8 cellular contexts compared by ENCODE assay signal in the genomic region with DNA sequence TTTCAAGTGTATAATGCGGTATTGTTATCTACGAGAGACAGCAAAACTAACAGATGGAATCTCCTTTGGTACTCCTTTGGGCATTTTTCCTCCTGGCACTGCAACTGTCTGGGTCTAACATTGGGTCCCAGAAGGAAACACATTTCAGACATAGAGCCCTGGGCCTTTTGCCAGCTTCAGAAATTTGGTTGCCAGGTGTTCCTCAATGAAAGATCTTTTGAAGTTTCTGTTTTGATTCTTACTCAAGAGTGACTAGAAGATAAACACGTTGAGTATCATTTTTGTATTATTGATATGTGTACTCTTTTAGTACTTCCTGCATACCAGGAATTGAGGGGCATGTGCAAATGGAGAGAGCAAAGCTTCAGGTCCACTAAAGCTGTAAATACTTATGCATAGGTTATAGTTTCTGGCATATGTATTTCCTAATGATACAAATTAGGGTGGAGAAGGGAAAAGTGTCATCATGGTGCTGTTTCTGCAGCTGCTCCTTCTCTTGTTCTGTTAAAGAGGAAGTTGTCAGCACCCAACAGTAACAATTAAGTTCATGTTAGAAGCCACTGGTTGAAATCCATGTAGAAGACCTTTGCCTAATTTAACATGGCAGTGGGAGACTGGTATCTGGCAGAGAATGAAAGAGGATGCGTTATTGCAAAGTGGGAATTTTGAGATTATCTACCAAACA. TPM values are rescaled to one million over a fixed set of nuclear protein-coding genes. Genes with fewer than 3 reads are reported as not detected.
A peak's percentile ranks its signal among the peaks of the same experiment; 100 is the strongest.
DNase-seq lines count a peak whose midpoint lies in the region; ATAC-seq and TF ChIP-seq lines count a peak whose summit lies in the region.

No MANE protein-coding gene starts in this region.

- peaks cover 0 to 13% (median 4%) of the 10 kb centered on the region in 6 donors for H3K4me1 ChIP-seq in spleen

- no peak for TF ChIP-seq POLR2A in spleen (IDR thresholded peaks at IDR 0.05)

- DNase-seq in NCI-H1092 treated with DMSO at 0.1 percent for 48 hours (lab: John Stamatoyannopoulos, UW) (peak; percentile 54), epithelial cell of prostate (ENCODE audit: low read depth, low spot score) (peak; percentile 12), spleen (no peak), COLO829 (ENCODE audit: low spot score) (no peak), Ammon's horn (ENCODE audit: low spot score) (no peak)
- no peak for DNase-seq in activated CD4-positive, CD25-positive, alpha-beta regulatory T cell treated with anti-CD3 and anti-CD28 coated beads, Interleukin-2, amount 50 U/mL, for 72 hours

- no peak overlapping the region for H3K4me3 ChIP-seq in spleen

- no peak for TF ChIP-seq CTCF in spleen (IDR thresholded peaks at IDR 0.05 in 8 of 11, conservative IDR thresholded peaks at IDR 0.05 in 3 of 11)

- ATAC-seq in GM18873 (IDR thresholded peaks at IDR 0.05; ENCODE audit: low FRiP score, unreplicated experiment) (peak; percentile 81), HG02678 (IDR thresholded peaks at IDR 0.05; ENCODE audit: unreplicated experiment) (peak; percentile 93)

- H3K27me3 ChIP-seq in spleen (replicated peaks in 1 of 7): no peaks in the 10 kb centered on the region

- no peaks in the 10 kb centered on the region for H3K9me3 ChIP-seq in spleen

- H3K36me3 ChIP-seq in spleen: no peaks in the 10 kb centered on the region

- 55 to 69% (median 64%) methylated on average over 4 of the region's 4 CpGs for WGBS in spleen, 5 donors

- H3K27ac ChIP-seq in epithelial cell of prostate (peak overlapping the region; percentile 40), spleen (peak overlapping the region in 2 of 8 donors; percentile 7 to 34)

- intact Hi-C loops in spleen (cut with DNase I; ENCODE audit: low total_unique reads): no loop called here

RNA-seq across cellular contexts. Expression of a gene that starts 53.5 kb away (rescaled TPM):
- 10 to 100 TPM; 14.0 to 34.2 (median 18.5) TPM for total RNA-seq in spleen
- 10 to 100 TPM in 2 of 3 donors, 1 to 10 TPM in 1; 9.5 to 14.0 (median 10.9) TPM for polyA plus RNA-seq in spleen

RNA-seq across cellular contexts. Expression of a gene that starts 53.7 kb away (rescaled TPM):
- 10 to 100 TPM in 3 of 7 donors, 1 to 10 TPM in 4; 5.2 to 11.4 (median 8.6) TPM for total RNA-seq in spleen
- 1 to 10 TPM; 3.3 to 5.1 (median 3.5) TPM for polyA plus RNA-seq in spleen

Comparison
In these comparisons a context has a peak if more than half of its experiments do, and no peak if none do; other contexts are left out.
1. DNase-seq: peak in NCI-H1092 treated with DMSO at 0.1 percent for 48 hours (single experiment) and epithelial cell of prostate (single experiment); none in spleen (single experiment), COLO829 (single experiment), activated CD4-positive, CD25-positive, alpha-beta regulatory T cell treated with anti-CD3 and anti-CD28 coated beads, Interleukin-2, amount 50 U/mL, for 72 hours (single experiment) and Ammon's horn (single experiment).